In genomic region chr5:146051678-146052077, GRCh38 we compare ENCODE assay signal across 22 cellular contexts. TPM values are rescaled to one million over a fixed set of nuclear protein-coding genes. Genes with fewer than 3 reads are reported as not detected.
DNase-seq lines count a peak whose midpoint lies in the region; TF ChIP-seq lines count a peak whose summit lies in the region.
"Had no signal": no experiment of that assay in that cellular context is flagged by ENCODE, and none has a peak within 500 bp of the region (broad histone marks: within the 10 kb centered on the region; RNA-seq: fewer than 3 reads in every experiment).

No MANE protein-coding gene starts in this region.

- no peaks in the 10 kb centered on the region for H3F3A ChIP-seq in PC-9 (ENCODE audit: insufficient read depth, low read depth)

- no peak for TF ChIP-seq CTCF in Caco-2 (IDR thresholded peaks at IDR 0.05; ENCODE audit: insufficient read depth in 1 of 2, low read depth in 1 of 2, low read length in 1 of 2, severe bottlenecking in 1 of 2, unreplicated experiment in 1 of 2)
- no peak for TF ChIP-seq CTCF in PC-9 (conservative IDR thresholded peaks at IDR 0.05)

- H3K27me3 ChIP-seq in Caco-2 (replicated peaks; ENCODE audit: control insufficient read depth, insufficient read depth, low read length): no peaks in the 10 kb centered on the region
- H3K27me3 ChIP-seq in PC-9 (ENCODE audit: insufficient read depth, low read depth): no peaks in the 10 kb centered on the region

- H2AFZ ChIP-seq in PC-9: no peak overlapping the region

- H3K27me3 Mint-ChIP-seq in Caco-2 (ENCODE audit: insufficient read depth, unreplicated experiment): no peaks in the 10 kb centered on the region
- H3K27me3 Mint-ChIP-seq in activated naive CD4-positive, alpha-beta T cell treated with anti-CD3 and anti-CD28 coated beads, Interleukin-2, amount 10 ng/mL, durations not matched to agents 7 days and 5 days: peaks cover 9% of the 10 kb centered on the region

- H3K4me1 ChIP-seq in Caco-2: peaks cover 17% of the 10 kb centered on the region
- no peaks in the 10 kb centered on the region for H3K4me1 ChIP-seq in PC-9 (replicated peaks; ENCODE audit: insufficient read depth)

- DNase-seq in Caco-2: no peak
- peak; percentile 35 for DNase-seq in RPMI7951 (ENCODE audit: low read depth)
- DNase-seq in glomerular visceral epithelial cell (ENCODE audit: extremely low spot score): peak; percentile 18
- peak; percentile 26 for DNase-seq in skeletal muscle cell (ENCODE audit: low read depth)
- no peak for DNase-seq in NOMO-1 treated with dmso at 0.1 percent for 144 hours (lab: John Stamatoyannopoulos, UW; ENCODE audit: unreplicated experiment)
- DNase-seq in activated naive CD4-positive, alpha-beta T cell treated with anti-CD3 and anti-CD28 coated beads, Interleukin-2, amount 10 ng/mL, durations not matched to agents 7 days and 5 days: no peak
- DNase-seq in activated CD4-positive, alpha-beta T cell treated with anti-CD3 and anti-CD28 coated beads for 4 hours: no peak
- DNase-seq in PC-9: no peak
- DNase-seq: activated naive CD4-positive, alpha-beta T cell; aorta; H7; midbrain; NCI-H1105; NCI-H2107; NCI-H510A treated with DMSO at 0.1 percent for 48 hours; Right ventricle myocardium superior; stimulated activated CD4-positive, alpha-beta T cell treated with anti-CD3 and anti-CD28 coated beads, Interleukin-12 subunit alpha, Interleukin-12 subunit beta, amount 100 ng/mL, for 4 hours; stimulated activated CD8-positive, alpha-beta memory T cell treated with anti-CD3 and anti-CD28 coated beads, Interleukin-4, amount 100 ng/mL, for 48 hours; substantia nigra had no signal

- H3K36me3 ChIP-seq in Caco-2 (ENCODE audit: control insufficient read depth, insufficient read depth, low read length) (peaks cover 7% of the 10 kb centered on the region), PC-9 (ENCODE audit: low read depth) (no peaks in the 10 kb centered on the region)

- no peaks in the 10 kb centered on the region for H3K9me2 ChIP-seq in PC-9 (ENCODE audit: insufficient read depth)

- no peak overlapping the region for H3K4me2 ChIP-seq in PC-9

- H3K4me1 Mint-ChIP-seq in Caco-2 (ENCODE audit: low read depth, unreplicated experiment): peaks cover 31% of the 10 kb centered on the region
- H3K4me1 Mint-ChIP-seq in activated naive CD4-positive, alpha-beta T cell treated with anti-CD3 and anti-CD28 coated beads, Interleukin-2, amount 10 ng/mL, durations not matched to agents 7 days and 5 days: no peaks in the 10 kb centered on the region
- H3K4me1 Mint-ChIP-seq: B cell had no signal

- no peaks in the 10 kb centered on the region for H3K9me3 Mint-ChIP-seq in Caco-2 (ENCODE audit: unreplicated experiment)
- H3K9me3 Mint-ChIP-seq in activated naive CD4-positive, alpha-beta T cell treated with anti-CD3 and anti-CD28 coated beads, Interleukin-2, amount 10 ng/mL, durations not matched to agents 7 days and 5 days: no peaks in the 10 kb centered on the region
- H3K9me3 Mint-ChIP-seq: neural crest cell had no signal

- no peak overlapping the region for H3K27ac Mint-ChIP-seq in Caco-2 (ENCODE audit: unreplicated experiment)
- no peak overlapping the region for H3K27ac Mint-ChIP-seq in activated naive CD4-positive, alpha-beta T cell treated with anti-CD3 and anti-CD28 coated beads, Interleukin-2, amount 10 ng/mL, durations not matched to agents 7 days and 5 days
- H3K27ac Mint-ChIP-seq: B cell had no signal

- no peaks in the 10 kb centered on the region for H4K20me1 ChIP-seq in PC-9 (ENCODE audit: insufficient read depth)

- H3K9me3 ChIP-seq in Caco-2 (no peaks in the 10 kb centered on the region), PC-9 (ENCODE audit: insufficient read depth, low read depth) (no peaks in the 10 kb centered on the region)

- BruUV-seq in Caco-2 (replicated peaks; lab: Mats Ljungman, UMichigan): TSS peak; percentile 9
- no TSS peak for BruUV-seq in PC-9 (replicated peaks; lab: Mats Ljungman, UMichigan)

- H3K4me3 ChIP-seq in Caco-2 (ENCODE audit: low read depth, low read length) (no peak overlapping the region), skeletal muscle cell (ENCODE audit: low read depth, low read length) (no peak overlapping the region), PC-9 (no peak overlapping the region)

- H3K4me3 Mint-ChIP-seq in Caco-2 (ENCODE audit: unreplicated experiment): no peak overlapping the region
- no peak overlapping the region for H3K4me3 Mint-ChIP-seq in activated naive CD4-positive, alpha-beta T cell treated with anti-CD3 and anti-CD28 coated beads, Interleukin-2, amount 10 ng/mL, durations not matched to agents 7 days and 5 days
- H3K4me3 Mint-ChIP-seq: B cell, neural crest cell had no signal

- H3K36me3 Mint-ChIP-seq in Caco-2 (ENCODE audit: insufficient read depth, unreplicated experiment): peaks cover 66% of the 10 kb centered on the region
- H3K36me3 Mint-ChIP-seq in activated naive CD4-positive, alpha-beta T cell treated with anti-CD3 and anti-CD28 coated beads, Interleukin-2, amount 10 ng/mL, durations not matched to agents 7 days and 5 days: no peaks in the 10 kb centered on the region

- H3K79me2 ChIP-seq in PC-9 (ENCODE audit: low read depth): no peaks in the 10 kb centered on the region

- no peak overlapping the region for H3K27ac ChIP-seq in PC-9

- CTCF ChIA-PET in Caco-2 (lab: Charles Lee): no interaction called here
- CTCF ChIA-PET in activated naive CD4-positive, alpha-beta T cell treated with anti-CD3 and anti-CD28 coated beads, Interleukin-2, amount 10 ng/mL, durations not matched to agents 7 days and 5 days (lab: Charles Lee): interaction anchor here (0.9 to 1.1 kb wide), 2 partner anchors 11 to 370 kb away, joined by 3 read pairs; no protein-coding TSS in a partner anchor
- CTCF ChIA-PET in PC-9 (lab: Charles Lee): interaction anchor here (0.6 kb wide), 1 partner anchor 380 kb away, joined by 9 read pairs; no protein-coding TSS in a partner anchor

- intact Hi-C loops in Caco-2 (cut with micrococcal nuclease; ENCODE audit: unreplicated experiment): loop anchor here (2.0 kb wide), 1 partner anchor 355 kb away; no protein-coding TSS in a partner anchor
- intact Hi-C loops in PC-9 (cut with micrococcal nuclease; ENCODE audit: unreplicated experiment): no loop called here

- POLR2A ChIA-PET in Caco-2 (lab: Charles Lee): no interaction called here
- POLR2A ChIA-PET in PC-9 (lab: Charles Lee; ENCODE audit: unreplicated experiment): no interaction called here

RNA-seq across cellular contexts. Expression of gene PLAC8L1, which starts 53.7 kb away (rescaled TPM):
- total RNA-seq in Caco-2 (2022) (1.0 TPM in 1 of 2 replicates, not detected in the other), PC-9 (2021) (not detected in 2 replicates)
- not detected in 2 replicates for total RNA-seq in RPMI7951 (2014; rRNA removed; shearing (Covaris generic))
- total RNA-seq: G401, Right ventricle myocardium superior had no signal

Comparison
In these comparisons a context has a peak if more than half of its experiments do, and no peak if none do; other contexts are left out.
1. DNase-seq: peak in RPMI7951 (single experiment), glomerular visceral epithelial cell (single experiment) and skeletal muscle cell (single experiment); none in Caco-2 (0 of 2), NOMO-1 treated with dmso at 0.1 percent for 144 hours (single experiment), activated naive CD4-positive, alpha-beta T cell treated with anti-CD3 and anti-CD28 coated beads, Interleukin-2, amount 10 ng/mL, durations not matched to agents 7 days and 5 days (single experiment), activated CD4-positive, alpha-beta T cell treated with anti-CD3 and anti-CD28 coated beads for 4 hours (0 of 2) and PC-9 (0 of 2).